ENCODE assay signal across 8 cellular contexts in genomic region chr10:73781879-73782748, GRCh38. TPM values are rescaled to one million over a fixed set of nuclear protein-coding genes. Genes with fewer than 3 reads are reported as not detected.
DNase-seq lines count a peak whose midpoint lies in the region; ATAC-seq and TF ChIP-seq lines count a peak whose summit lies in the region.

Gene CHCHD1, plus strand, starts transcription at chr10:73782048. Its CDS starts 28 bp downstream, at chr10:73782076.

- no peak for TF ChIP-seq CTCF in GM10266 (IDR thresholded peaks at IDR 0.05; ENCODE audit: control insufficient read depth, insufficient read depth, low read depth, missing control alignments)
- TF ChIP-seq CTCF in astrocyte of the cerebellum (IDR thresholded peaks at IDR 0.05; ENCODE audit: low read depth, low read length, missing control alignments): no peak
- no peak for TF ChIP-seq CTCF in hepatocyte (IDR thresholded peaks at IDR 0.05; ENCODE audit: poor library complexity)

- H3K4me3 ChIP-seq in astrocyte of the cerebellum (ENCODE audit: low read depth, low read length): peak within 1 kb of the TSS; percentile 87
- peak within 1 kb of the TSS; percentile 69 for H3K4me3 ChIP-seq in hepatocyte

- peaks cover 82% of the 10 kb centered on the region for H3K79me2 ChIP-seq in hepatocyte

- no peaks in the 10 kb centered on the region for H3K27me3 ChIP-seq in hepatocyte

- no peaks in the 10 kb centered on the region for H3K36me3 ChIP-seq in hepatocyte (replicated peaks; ENCODE audit: insufficient read depth, low read depth)

- peak; percentile 62 for ATAC-seq in HG02759 (IDR thresholded peaks at IDR 0.05; ENCODE audit: unreplicated experiment)
- ATAC-seq in GM21381 (IDR thresholded peaks at IDR 0.05; ENCODE audit: unreplicated experiment): no peak

- H3K27ac ChIP-seq in hepatocyte: peak within 1 kb of the TSS; percentile 89

- H3K4me2 ChIP-seq in hepatocyte: peak within 1 kb of the TSS; percentile 94

- in situ Hi-C loops in astrocyte of the cerebellum (cut with HindIII; ENCODE audit: low sequenced_read_pairs): no loop called here

- DNase-seq in GM10266 (ENCODE audit: extremely low spot score) (peak; percentile 89), NCI-H1694 treated with DMSO at 0.1 percent for 48 hours (lab: John Stamatoyannopoulos, UW) (peak; percentile 66), T-helper 9 cell (peak; percentile 91), astrocyte of the cerebellum (ENCODE audit: low read depth) (peak; percentile 63), hepatocyte (ENCODE audit: low spot score) (peak; percentile 94), retina (peak; percentile 94)

- peak within 1 kb of the TSS; percentile 49 for H2AFZ ChIP-seq in hepatocyte

- peaks cover 10% of the 10 kb centered on the region for H4K20me1 ChIP-seq in hepatocyte (ENCODE audit: insufficient read depth, poor library complexity, severe bottlenecking)

- peaks cover 16% of the 10 kb centered on the region for H3K4me1 ChIP-seq in hepatocyte (ENCODE audit: insufficient read depth)

- no peaks in the 10 kb centered on the region for H3K9me2 ChIP-seq in hepatocyte (replicated peaks; ENCODE audit: insufficient read depth)

- WGBS in hepatocyte (ENCODE audit: low lambda C conversion rate, missing lambda C conversion rate): under 1% methylated on average over 56 of the region's 57 CpGs

- H3K9me3 ChIP-seq in hepatocyte (ENCODE audit: low read depth): no peaks in the 10 kb centered on the region

RNA-seq across cellular contexts. Expression of gene CHCHD1, which starts in this region (rescaled TPM):
- total RNA-seq in hepatocyte: 45.3 and 59.1 TPM in 2 replicates
- 86.1 and 95.2 TPM in 2 replicates for polyA plus RNA-seq in hepatocyte
